Comparison of ENCODE assay signal across 8 cellular contexts in genomic region chr5:55694152-55694830, GRCh38. TPM values are rescaled to one million over a fixed set of nuclear protein-coding genes. Genes with fewer than 3 reads are reported as not detected.
DNase-seq lines count a peak whose midpoint lies in the region; ATAC-seq and TF ChIP-seq lines count a peak whose summit lies in the region.

No MANE protein-coding gene starts in this region.

- H3K4me3 ChIP-seq in GM06990 (replicated peaks; ENCODE audit: low read depth, low read length) (no peak overlapping the region), astrocyte of the cerebellum (ENCODE audit: low read depth, low read length) (no peak overlapping the region), mesenchymal stem cell (ENCODE audit: insufficient read depth in 1 of 2, low read depth in 1 of 2, low read length in 2 of 2) (no peak overlapping the region)

- H4K91ac ChIP-seq in mesenchymal stem cell (ENCODE audit: low read length): no peak overlapping the region

- no peak overlapping the region for H2AK5ac ChIP-seq in mesenchymal stem cell (ENCODE audit: low read length, severe bottlenecking)

- H3K4me2 ChIP-seq in mesenchymal stem cell (ENCODE audit: low read length, poor library complexity, severe bottlenecking): no peak overlapping the region

- H3K27me3 ChIP-seq in GM06990 (replicated peaks; ENCODE audit: control insufficient read depth, insufficient read depth, low read length): no peaks in the 10 kb centered on the region
- H3K27me3 ChIP-seq in mesenchymal stem cell (ENCODE audit: control insufficient read depth in 1 of 2, insufficient read depth in 1 of 2, low read length in 2 of 2): no peaks in the 10 kb centered on the region

- H3K9ac ChIP-seq in mesenchymal stem cell (ENCODE audit: low read length): no peak overlapping the region

- in situ Hi-C loops in astrocyte of the cerebellum (cut with HindIII; ENCODE audit: low sequenced_read_pairs): no loop called here

- H2BK5ac ChIP-seq in mesenchymal stem cell (ENCODE audit: low read depth, low read length, poor library complexity, severe bottlenecking): no peak overlapping the region

- H4K8ac ChIP-seq in mesenchymal stem cell (ENCODE audit: low read length): no peak overlapping the region

- H3K18ac ChIP-seq in mesenchymal stem cell (ENCODE audit: low read depth in 1 of 2, low read length in 2 of 2): no peak overlapping the region

- WGBS in mesenchymal stem cell: 83% methylated on average over 3 of the region's 3 CpGs

- H3K23ac ChIP-seq in mesenchymal stem cell (ENCODE audit: low read length in 2 of 2): no peak overlapping the region

- no peak overlapping the region for H3K14ac ChIP-seq in mesenchymal stem cell (ENCODE audit: low read length in 2 of 2)

- TF ChIP-seq CTCF in GM06990 (IDR thresholded peaks at IDR 0.05; ENCODE audit: insufficient read depth, low read length, poor library complexity, severe bottlenecking) (peak; percentile 38), astrocyte of the cerebellum (IDR thresholded peaks at IDR 0.05; ENCODE audit: low read depth, low read length, missing control alignments) (peak; percentile 43)

- no peak overlapping the region for H3K4ac ChIP-seq in mesenchymal stem cell (ENCODE audit: low read depth in 1 of 2, low read length in 2 of 2)

- no peak overlapping the region for H2BK12ac ChIP-seq in mesenchymal stem cell (ENCODE audit: low read length in 2 of 2)

- no peak overlapping the region for H3K27ac ChIP-seq in mesenchymal stem cell (ENCODE audit: low read length, poor library complexity, severe bottlenecking)

- no peak overlapping the region for H2AFZ ChIP-seq in mesenchymal stem cell (ENCODE audit: low read depth, low read length)

- DNase-seq in GM06990 (ENCODE audit: extremely low read depth, insufficient read length): no peak
- peak; percentile 54 for DNase-seq in M059J (ENCODE audit: low read depth)
- DNase-seq in astrocyte of the cerebellum (ENCODE audit: low read depth): peak; percentile 22
- DNase-seq in mesenchymal stem cell: peak; percentile 52
- no peak for DNase-seq in inferior parietal cortex (ENCODE audit: extremely low spot score)

- no peak overlapping the region for H2BK15ac ChIP-seq in mesenchymal stem cell (ENCODE audit: low read depth, poor library complexity, severe bottlenecking)

- no peaks in the 10 kb centered on the region for H3K36me3 ChIP-seq in GM06990 (ENCODE audit: control insufficient read depth, insufficient read depth, low read length)
- peaks cover 0 to 8% of the 10 kb centered on the region in 2 experiments for H3K36me3 ChIP-seq in mesenchymal stem cell (ENCODE audit: control insufficient read depth in 1 of 2, insufficient read depth in 2 of 2, low read depth in 1 of 2, low read length in 2 of 2)

- no peak for ATAC-seq in HG02571 (IDR thresholded peaks at IDR 0.05; ENCODE audit: unreplicated experiment)
- no peak for ATAC-seq in GM19351 (IDR thresholded peaks at IDR 0.05; ENCODE audit: unreplicated experiment)
- ATAC-seq in HG03159 (IDR thresholded peaks at IDR 0.05; ENCODE audit: unreplicated experiment): no peak

- peaks cover 5% of the 10 kb centered on the region for H3K79me1 ChIP-seq in mesenchymal stem cell (replicated peaks; ENCODE audit: low read length, poor library complexity, severe bottlenecking)

- H3K9me3 ChIP-seq in mesenchymal stem cell (ENCODE audit: control insufficient read depth, low read length): no peaks in the 10 kb centered on the region

- no peaks in the 10 kb centered on the region for H3K4me1 ChIP-seq in mesenchymal stem cell (ENCODE audit: control insufficient read depth, insufficient read depth, low read depth, low read length)

- H2BK120ac ChIP-seq in mesenchymal stem cell (ENCODE audit: low read depth, low read length): no peak overlapping the region

RNA-seq across cellular contexts. Expression of gene SLC38A9, which starts 17.8 kb away (rescaled TPM):
- 19.2 and 21.4 TPM in 2 replicates for total RNA-seq in M059J (2014; rRNA removed; shearing (Covaris generic))
- 23.0 TPM for polyA plus RNA-seq in mesenchymal stem cell (2013, experiment 1 of 2)
- 23.1 TPM for polyA plus RNA-seq in mesenchymal stem cell (2013, experiment 2 of 2)

RNA-seq across cellular contexts. Expression of gene DDX4, which starts 43.6 kb away (rescaled TPM):
- total RNA-seq in M059J (2014; rRNA removed; shearing (Covaris generic)): not detected in 2 replicates
- polyA plus RNA-seq in mesenchymal stem cell (2013, experiment 1 of 2): not detected
- not detected for polyA plus RNA-seq in mesenchymal stem cell (2013, experiment 2 of 2)

Comparison
In these comparisons a context has a peak if more than half of its experiments do, and no peak if none do; other contexts are left out.
1. DNase-seq: peak in M059J (single experiment), astrocyte of the cerebellum (single experiment) and mesenchymal stem cell (single experiment); none in GM06990 (single experiment) and inferior parietal cortex (single experiment).